ENCODE assay signal across 8 cellular contexts in the genomic region with DNA sequence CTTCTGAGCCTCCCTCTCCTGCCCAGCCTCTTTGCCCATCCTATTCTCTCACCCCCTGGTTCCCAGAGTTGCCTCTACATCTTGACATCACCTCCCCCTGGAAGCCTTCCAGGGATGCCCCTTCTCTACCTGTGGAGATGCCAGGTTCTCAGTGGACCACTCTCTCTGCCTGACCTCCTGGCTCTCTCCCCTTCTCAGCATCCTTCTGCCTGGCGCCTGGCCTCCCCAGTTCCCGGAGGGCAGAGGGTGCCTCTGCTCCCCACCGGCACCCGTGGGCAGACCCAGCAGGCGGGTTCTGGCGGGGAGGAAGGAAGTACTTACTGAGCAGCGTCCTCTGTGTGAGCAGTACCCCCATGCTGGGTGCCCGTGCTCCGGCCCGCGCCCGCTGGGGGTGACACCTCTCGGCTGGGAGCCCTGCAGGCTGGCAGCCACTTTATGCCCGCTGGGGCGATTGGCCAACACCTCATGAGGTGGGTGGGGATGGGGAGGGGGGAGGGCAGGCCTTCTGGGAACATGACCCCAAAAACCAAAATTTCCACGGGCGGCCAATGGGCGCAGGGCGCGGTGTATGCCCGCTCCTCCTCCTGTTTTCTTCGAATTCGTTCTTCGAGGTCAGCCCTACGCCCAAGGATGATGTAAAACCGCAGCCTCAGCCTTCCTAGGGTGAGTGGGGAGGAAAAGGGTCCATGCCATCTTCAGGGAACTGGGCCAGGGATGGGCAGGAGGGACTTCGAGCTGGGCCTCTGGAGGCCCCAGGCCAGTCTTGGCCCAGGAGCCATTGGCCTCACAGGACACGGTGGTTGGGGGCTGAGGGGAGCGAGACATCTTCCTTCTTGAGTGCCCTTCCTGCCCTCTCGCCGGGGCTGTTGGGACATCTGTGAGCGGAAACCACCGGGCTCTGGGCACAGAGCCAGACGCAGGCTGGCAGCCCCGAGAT. TPM values are rescaled to one million over a fixed set of nuclear protein-coding genes. Genes with fewer than 3 reads are reported as not detected.
DNase-seq lines count a peak whose midpoint lies in the region; ATAC-seq and TF ChIP-seq lines count a peak whose summit lies in the region.

A gene (minus strand): TSS at position 407 of the 937 bp plus-strand sequence. CDS start 52 bp downstream, at position 355.

- POLR2A ChIA-PET in PC-3 (lab: Charles Lee; ENCODE audit: unreplicated experiment): no interaction called here

- H3K27me3 Mint-ChIP-seq in T-helper 2 cell treated with Interferon-gamma antibody and Interleukin-4, amounts not matched to agents 5 μg/mL and 100 μg/mL, for 36 hours (ENCODE audit: low read depth): no peaks in the 10 kb centered on the region
- H3K27me3 Mint-ChIP-seq in central memory CD8-positive, alpha-beta T cell: no peaks in the 10 kb centered on the region

- peak within 1 kb of the TSS; percentile 0 to 7 for H3K4me3 ChIP-seq in prostate gland
- H3K4me3 ChIP-seq in PC-3 (ENCODE audit: low read length): no peak within 1 kb of the TSS

- ATAC-seq in GM19351 (IDR thresholded peaks at IDR 0.05; ENCODE audit: unreplicated experiment): peak; percentile 7
- peak; percentile 31 for ATAC-seq in central memory CD8-positive, alpha-beta T cell (replicated peaks; ENCODE audit: extremely low read depth, poor library complexity, severe bottlenecking)
- no peak for ATAC-seq in PC-3
- no peak for ATAC-seq in HG03460 (IDR thresholded peaks at IDR 0.05; ENCODE audit: unreplicated experiment)

- CTCF ChIA-PET in PC-3 (lab: Charles Lee): no interaction called here

- no peaks in the 10 kb centered on the region for H3K9me2 ChIP-seq in PC-3 (replicated peaks; ENCODE audit: low read length)

- H3K27ac ChIP-seq in prostate gland: no peak within 1 kb of the TSS
- no peak within 1 kb of the TSS for H3K27ac ChIP-seq in PC-3 (ENCODE audit: low read length)

- no peaks in the 10 kb centered on the region for H3K4me1 ChIP-seq in prostate gland (replicated peaks)
- H3K4me1 ChIP-seq in PC-3 (ENCODE audit: insufficient read depth, low read length): peaks cover 5% of the 10 kb centered on the region; the same call in 1 of the 2 replicates

- no peaks in the 10 kb centered on the region for H3K79me2 ChIP-seq in PC-3 (ENCODE audit: low read length)

- BruUV-seq in PC-3 (replicated peaks; lab: Mats Ljungman, UMichigan): no TSS peak

- H3K9ac ChIP-seq in PC-3 (ENCODE audit: low read length): no peak within 1 kb of the TSS

- no peak for TF ChIP-seq POLR2A in prostate gland (IDR thresholded peaks at IDR 0.05)

- H3K36me3 ChIP-seq in prostate gland (no peaks in the 10 kb centered on the region), PC-3 (ENCODE audit: low read depth, low read length) (no peaks in the 10 kb centered on the region)

- peak within 1 kb of the TSS; percentile 97 for H3K4me3 Mint-ChIP-seq in T-helper 2 cell treated with Interferon-gamma antibody and Interleukin-4, amounts not matched to agents 5 μg/mL and 100 μg/mL, for 36 hours
- H3K4me3 Mint-ChIP-seq in central memory CD8-positive, alpha-beta T cell: peak within 1 kb of the TSS; percentile 90

- intact Hi-C loops in prostate gland (cut with DNase I) (no loop called here), PC-3 (cut with micrococcal nuclease) (no loop called here)

- TF ChIP-seq CTCF in prostate gland (IDR thresholded peaks at IDR 0.05) (no peak), PC-3 (conservative IDR thresholded peaks at IDR 0.05; ENCODE audit: low read depth, low read length) (no peak)

- in situ Hi-C loops in G401 (cut with HindIII; ENCODE audit: low sequenced_read_pairs): no loop called here

- DNase-seq in T-helper 2 cell treated with Interferon-gamma antibody and Interleukin-4, amounts not matched to agents 5 μg/mL and 100 μg/mL, for 36 hours (ENCODE audit: low spot score): peak; percentile 78
- DNase-seq in central memory CD8-positive, alpha-beta T cell (ENCODE audit: low spot score in 2 of 2): peak; percentile 62 to 70
- DNase-seq in prostate gland (ENCODE audit: low spot score) (no peak), PC-3 (no peak), 8988T (no peak), G401 (ENCODE audit: low spot score) (no peak)

- WGBS in prostate gland: 83% methylated on average over 35 of the region's 35 CpGs

- no peaks in the 10 kb centered on the region for H3K9me3 Mint-ChIP-seq in T-helper 2 cell treated with Interferon-gamma antibody and Interleukin-4, amounts not matched to agents 5 μg/mL and 100 μg/mL, for 36 hours
- H3K9me3 Mint-ChIP-seq in central memory CD8-positive, alpha-beta T cell: no peaks in the 10 kb centered on the region

- H3K27ac Mint-ChIP-seq in T-helper 2 cell treated with Interferon-gamma antibody and Interleukin-4, amounts not matched to agents 5 μg/mL and 100 μg/mL, for 36 hours: peak within 1 kb of the TSS; percentile 99
- peak within 1 kb of the TSS; percentile 96 for H3K27ac Mint-ChIP-seq in central memory CD8-positive, alpha-beta T cell (ENCODE audit: low read depth)

- H3K27me3 ChIP-seq in prostate gland (replicated peaks; ENCODE audit: insufficient read depth) (no peaks in the 10 kb centered on the region), PC-3 (ENCODE audit: low read length) (no peaks in the 10 kb centered on the region)

- H3K9me3 ChIP-seq in prostate gland (no peaks in the 10 kb centered on the region), PC-3 (ENCODE audit: low read length) (no peaks in the 10 kb centered on the region)

- H4K20me1 ChIP-seq in PC-3 (ENCODE audit: low read length): no peaks in the 10 kb centered on the region

- peaks cover 87% of the 10 kb centered on the region for H3K36me3 Mint-ChIP-seq in T-helper 2 cell treated with Interferon-gamma antibody and Interleukin-4, amounts not matched to agents 5 μg/mL and 100 μg/mL, for 36 hours (ENCODE audit: low read depth)
- peaks cover 30% of the 10 kb centered on the region for H3K36me3 Mint-ChIP-seq in central memory CD8-positive, alpha-beta T cell (ENCODE audit: insufficient read depth)

- no peaks in the 10 kb centered on the region for H3F3A ChIP-seq in PC-3 (ENCODE audit: low read length, unreplicated experiment)

- H3K4me2 ChIP-seq in PC-3 (ENCODE audit: low read length): no peak within 1 kb of the TSS

- H3K4me1 Mint-ChIP-seq in T-helper 2 cell treated with Interferon-gamma antibody and Interleukin-4, amounts not matched to agents 5 μg/mL and 100 μg/mL, for 36 hours (ENCODE audit: low read depth): peaks cover 53% of the 10 kb centered on the region
- H3K4me1 Mint-ChIP-seq in central memory CD8-positive, alpha-beta T cell: peaks cover 60% of the 10 kb centered on the region

- no peak within 1 kb of the TSS for H2AFZ ChIP-seq in PC-3 (ENCODE audit: low read length)

RNA-seq across cellular contexts. Expression of the gene that starts here (rescaled TPM):
- total RNA-seq in prostate gland (1 to 10 TPM in 1 of 2 donors, not detected in 1; 2.5 TPM), PC-3 (2014; rRNA removed) (not detected in 2 replicates)
- not detected in 2 replicates for total RNA-seq in G401 (2014; rRNA removed; shearing (Covaris generic))

Comparison
In these comparisons a context has a peak if more than half of its experiments do, and no peak if none do; other contexts are left out.
1. ATAC-seq: peak in GM19351 (single experiment) and central memory CD8-positive, alpha-beta T cell (single experiment); none in PC-3 (single experiment) and HG03460 (single experiment).
2. DNase-seq: peak in T-helper 2 cell treated with Interferon-gamma antibody and Interleukin-4, amounts not matched to agents 5 μg/mL and 100 μg/mL, for 36 hours (single experiment) and central memory CD8-positive, alpha-beta T cell (2 of 2); none in prostate gland (single experiment), PC-3 (single experiment), 8988T (single experiment) and G401 (single experiment).